10 cellular contexts compared by ENCODE assay signal in the genomic region with DNA sequence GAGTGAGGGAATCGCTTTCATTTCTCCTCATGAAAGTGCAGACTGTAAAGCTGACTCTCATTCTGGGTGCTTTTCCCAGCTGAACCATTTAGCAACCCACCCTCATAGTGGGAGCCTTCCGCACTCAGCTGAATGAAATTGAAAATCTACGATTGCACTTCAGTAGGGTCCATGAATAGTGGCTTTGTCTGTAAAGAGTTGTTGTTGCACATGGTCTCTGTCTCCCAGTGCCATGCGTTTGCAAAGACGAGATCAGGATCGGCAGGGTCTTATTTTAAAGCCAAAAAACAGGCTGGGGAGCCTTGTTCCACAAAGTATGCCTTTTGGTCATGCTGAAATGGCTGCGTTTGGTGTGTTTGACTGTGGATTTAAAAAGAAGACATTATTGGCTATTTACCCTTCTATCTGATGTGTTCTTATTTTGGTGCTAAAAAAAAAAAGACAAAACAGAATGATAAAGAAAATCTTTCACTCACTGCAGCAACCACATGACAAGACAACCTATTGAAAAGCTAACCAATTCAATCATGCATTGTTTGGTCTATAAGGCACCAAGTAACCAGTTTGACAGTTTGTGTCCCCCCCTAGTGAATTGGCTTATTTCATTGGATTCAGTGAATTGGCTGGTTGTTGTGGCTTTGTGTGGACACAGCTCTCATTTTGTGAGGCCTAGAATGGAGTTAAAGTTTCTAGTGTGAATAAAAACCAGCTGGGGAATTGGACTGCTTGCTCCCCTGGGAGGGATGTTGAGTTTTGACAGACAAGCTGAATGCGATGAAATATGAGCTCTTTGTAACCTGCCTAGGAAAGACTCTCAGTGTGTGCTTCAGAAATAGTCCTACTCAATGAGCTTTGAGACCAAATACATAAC.
DNase-seq lines count a peak whose midpoint lies in the region; ATAC-seq and TF ChIP-seq lines count a peak whose summit lies in the region.
"Had no signal": no experiment of that assay in that cellular context is flagged by ENCODE, and none has a peak within 500 bp of the region (broad histone marks: within the 10 kb centered on the region; RNA-seq: fewer than 3 reads in every experiment).

No MANE protein-coding gene starts in this region.

- H2BK15ac ChIP-seq in mesendoderm (replicated peaks; ENCODE audit: low read depth): no peak overlapping the region

- H3K23ac ChIP-seq in mesendoderm (ENCODE audit: low read length): no peak overlapping the region

- peaks cover 28 to 74% (median 40%) of the 10 kb centered on the region in 11 experiments for H3K36me3 ChIP-seq in BLaER1 treated with 17β-estradiol and CSF1 and Interleukin-3, amounts not matched to agents 10 nM and 100 nM
- H3K36me3 ChIP-seq in mesendoderm (ENCODE audit: control insufficient read depth, insufficient read depth, low read length): peaks cover 5% of the 10 kb centered on the region

- H3K79me1 ChIP-seq in mesendoderm (ENCODE audit: low read length): peaks cover 37% of the 10 kb centered on the region

- H4K5ac ChIP-seq in mesendoderm (ENCODE audit: low read length): no peak overlapping the region

- H2BK5ac ChIP-seq in mesendoderm (ENCODE audit: low read length): no peak overlapping the region

- no peaks in the 10 kb centered on the region for H3K9me3 ChIP-seq in BLaER1 treated with 17β-estradiol and CSF1 and Interleukin-3, amounts not matched to agents 10 nM and 100 nM (replicated peaks in 1 of 11)

- DNase-seq in NCI-H2107 treated with DMSO at 0.1 percent for 48 hours (lab: John Stamatoyannopoulos, UW; ENCODE audit: unreplicated experiment) (peak; percentile 80), coronary artery (ENCODE audit: low spot score) (no peak), myocyte (ENCODE audit: low read depth) (peak; percentile 28), mesendoderm (no peak)
- DNase-seq in activated CD8-positive, alpha-beta memory T cell treated with anti-CD3 and anti-CD28 coated beads for 24 hours: no peak
- DNase-seq in stimulated activated CD4-positive, alpha-beta T cell treated with anti-CD3 and anti-CD28 coated beads, Interleukin-15, amount 100 ng/mL, for 24 hours: no peak
- DNase-seq: activated CD4-positive, CD25-positive, alpha-beta regulatory T cell treated with anti-CD3 and anti-CD28 coated beads, Interleukin-2, amount 50 U/mL, for 72 hours; activated naive CD8-positive, alpha-beta T cell treated with anti-CD3 and anti-CD28 coated beads, Interleukin-2, amount 10 ng/mL, durations not matched to agents 7 days and 5 days had no signal

- H4K20me1 ChIP-seq in BLaER1 treated with 17β-estradiol and CSF1 and Interleukin-3, amounts not matched to agents 10 nM and 100 nM: peaks cover 82 to 100% (median 100%) of the 10 kb centered on the region in 11 experiments; a peak in 21 of 22 replicates

- no peak overlapping the region for H4K8ac ChIP-seq in mesendoderm (ENCODE audit: low read depth, low read length)

- H3K27me3 ChIP-seq in BLaER1 treated with 17β-estradiol and CSF1 and Interleukin-3, amounts not matched to agents 10 nM and 100 nM: no peaks in the 10 kb centered on the region
- H3K27me3 ChIP-seq in mesendoderm (ENCODE audit: insufficient read depth, low read length, poor library complexity): no peaks in the 10 kb centered on the region

- H2BK120ac ChIP-seq in mesendoderm (ENCODE audit: low read depth, low read length): no peak overlapping the region

- WGBS in mesendoderm (ENCODE audit: extremely low coverage, insufficient coverage, low lambda C conversion rate): no CpG with 5 or more reads among the region's 8 CpGs

- H3K4me1 ChIP-seq in BLaER1 treated with 17β-estradiol and CSF1 and Interleukin-3, amounts not matched to agents 10 nM and 100 nM: peaks cover 44 to 67% (median 50%) of the 10 kb centered on the region in 10 experiments
- no peaks in the 10 kb centered on the region for H3K4me1 ChIP-seq in mesendoderm (ENCODE audit: control insufficient read depth, low read depth, low read length)

- H3K4me3 ChIP-seq in BLaER1 treated with 17β-estradiol and CSF1 and Interleukin-3, amounts not matched to agents 10 nM and 100 nM: no peak overlapping the region
- H3K4me3 ChIP-seq in coronary artery: peak overlapping the region; percentile 1
- H3K4me3 ChIP-seq in mesendoderm (ENCODE audit: low read length): no peak overlapping the region

- TF ChIP-seq CTCF in coronary artery (IDR thresholded peaks at IDR 0.05): no peak

- H2AK5ac ChIP-seq in mesendoderm (ENCODE audit: low read length): no peak overlapping the region

- H3K18ac ChIP-seq in mesendoderm (ENCODE audit: low read length): no peak overlapping the region

- peak overlapping the region; percentile 40 to 79 (median 58); a peak in 21 of 22 replicates for H3K4me2 ChIP-seq in BLaER1 treated with 17β-estradiol and CSF1 and Interleukin-3, amounts not matched to agents 10 nM and 100 nM
- H3K4me2 ChIP-seq in mesendoderm (ENCODE audit: low read length): no peak overlapping the region

- H3K79me2 ChIP-seq in mesendoderm (ENCODE audit: control insufficient read depth, insufficient read depth, low read length): peaks cover 39% of the 10 kb centered on the region

- no peak overlapping the region for H3K4ac ChIP-seq in mesendoderm (ENCODE audit: low read depth, low read length)

- H3K9ac ChIP-seq in BLaER1 treated with 17β-estradiol and CSF1 and Interleukin-3, amounts not matched to agents 10 nM and 100 nM: no peak overlapping the region; a peak in 1 of 22 replicates
- H3K9ac ChIP-seq in mesendoderm (ENCODE audit: low read length): no peak overlapping the region

- 0 out of 22 replicates have a peak overlapping the region, but pooled peaks of 1 of the 11 experiments have one; percentile 6 for H3K27ac ChIP-seq in BLaER1 treated with 17β-estradiol and CSF1 and Interleukin-3, amounts not matched to agents 10 nM and 100 nM
- H3K27ac ChIP-seq in coronary artery (peak overlapping the region; percentile 20 to 72), mesendoderm (ENCODE audit: low read depth, low read length) (no peak overlapping the region)

- no peak overlapping the region for H3K56ac ChIP-seq in mesendoderm (ENCODE audit: low read length)

- ATAC-seq in GM19324 (IDR thresholded peaks at IDR 0.05; ENCODE audit: low FRiP score, unreplicated experiment): no peak

Comparison
In these comparisons a context has a peak if more than half of its experiments do, and no peak if none do; other contexts are left out.
1. DNase-seq: peak in NCI-H2107 treated with DMSO at 0.1 percent for 48 hours (single experiment) and myocyte (single experiment); none in coronary artery (single experiment), activated CD8-positive, alpha-beta memory T cell treated with anti-CD3 and anti-CD28 coated beads for 24 hours (single experiment), mesendoderm (single experiment) and stimulated activated CD4-positive, alpha-beta T cell treated with anti-CD3 and anti-CD28 coated beads, Interleukin-15, amount 100 ng/mL, for 24 hours (single experiment).